13 cellular contexts compared by ENCODE assay signal in the genomic region with DNA sequence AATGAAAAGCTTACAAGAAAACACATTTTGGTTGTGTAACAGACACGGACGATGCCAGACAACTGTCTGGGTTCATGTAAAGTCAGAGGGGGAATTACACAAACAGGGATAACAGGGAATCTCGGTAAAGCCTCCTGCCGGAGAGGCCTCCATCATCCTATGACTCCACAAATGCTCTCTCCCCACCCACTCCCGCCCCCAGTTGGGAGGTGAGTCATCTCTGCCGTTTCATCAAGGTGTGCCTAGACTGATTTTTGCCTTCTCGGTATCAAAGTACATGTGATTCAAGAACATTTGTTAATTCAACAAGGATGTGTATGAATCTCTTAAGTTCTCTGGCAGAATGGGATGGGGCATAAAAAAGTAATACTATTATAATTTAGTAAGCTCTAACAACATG.
DNase-seq lines count a peak whose midpoint lies in the region; ATAC-seq and TF ChIP-seq lines count a peak whose summit lies in the region.
"Had no signal": no experiment of that assay in that cellular context is flagged by ENCODE, and none has a peak within 500 bp of the region (broad histone marks: within the 10 kb centered on the region; RNA-seq: fewer than 3 reads in every experiment).

No MANE protein-coding gene starts in this region.

- no peak for TF ChIP-seq CTCF in smooth muscle cell (IDR thresholded peaks at IDR 0.05; ENCODE audit: borderline replicate concordance, insufficient read depth, poor library complexity, severe bottlenecking)

- no peak overlapping the region for H3K4me2 ChIP-seq in smooth muscle cell

- peak; percentile 43 to 50 for ATAC-seq in CD4-positive, CD25-positive, alpha-beta regulatory T cell (ENCODE audit: low read depth in 2 of 2)
- ATAC-seq in T-helper 17 cell, result no peak
- ATAC-seq: SK-N-SH treated with all-trans-retinoic acid at 6 μM for 48 hours had no signal

- H3K4me3 ChIP-seq in CD4-positive, CD25-positive, alpha-beta regulatory T cell (ENCODE audit: low read depth, low read length), result peak overlapping the region; percentile 56
- H3K4me3 ChIP-seq in smooth muscle cell, result no peak overlapping the region
- H3K4me3 ChIP-seq: adrenal gland had no signal

- H3K27me3 Mint-ChIP-seq in CD4-positive, CD25-positive, alpha-beta regulatory T cell, result no peaks in the 10 kb centered on the region
- H3K27me3 Mint-ChIP-seq in T-helper 17 cell, result no peaks in the 10 kb centered on the region

- peaks cover 34% of the 10 kb centered on the region for H3K4me1 ChIP-seq in CD4-positive, CD25-positive, alpha-beta regulatory T cell (ENCODE audit: control insufficient read depth, insufficient read depth, low read length, poor library complexity, severe bottlenecking)
- H3K4me1 ChIP-seq in smooth muscle cell (ENCODE audit: low read depth), result no peaks in the 10 kb centered on the region
- H3K4me1 ChIP-seq: adrenal gland had no signal

- H3K4me1 Mint-ChIP-seq in CD4-positive, CD25-positive, alpha-beta regulatory T cell, result peaks cover 38 to 64% (median 45%) of the 10 kb centered on the region in 4 donors
- H3K4me1 Mint-ChIP-seq in T-helper 17 cell, result peaks cover 16% of the 10 kb centered on the region

- DNase-seq in CD4-positive, CD25-positive, alpha-beta regulatory T cell, result peak in 1 of 3 donors; percentile 51
- DNase-seq in T-helper 17 cell (no peak), smooth muscle cell (lab: John Stamatoyannopoulos, UW; ENCODE audit: unreplicated experiment) (no peak), COR-L47 (lab: John Stamatoyannopoulos, UW) (no peak), HT-29 (ENCODE audit: low spot score) (no peak), HuH-7.5 (ENCODE audit: low spot score) (no peak)
- peak; percentile 88 for DNase-seq in activated effector memory CD4-positive, alpha-beta T cell treated with anti-CD3 and anti-CD28 coated beads, Interleukin-2, amount 50 U/mL, for 16 hours
- DNase-seq in effector CD8-positive, alpha-beta T cell (lab: John Stamatoyannopoulos, UW), result no peak
- DNase-seq: adrenal gland, GOT3, NCI-H446, nephron progenitor cell had no signal

- H3K9me3 ChIP-seq in CD4-positive, CD25-positive, alpha-beta regulatory T cell (ENCODE audit: control insufficient read depth in 2 of 2, low read length in 2 of 2), result no peaks in the 10 kb centered on the region
- H3K9me3 ChIP-seq in T-helper 17 cell (ENCODE audit: control insufficient read depth, low read length, poor library complexity, severe bottlenecking), result no peaks in the 10 kb centered on the region
- H3K9me3 ChIP-seq in smooth muscle cell (replicated peaks; ENCODE audit: low read depth), result no peaks in the 10 kb centered on the region
- H3K9me3 ChIP-seq: adrenal gland had no signal

- H3K9me3 Mint-ChIP-seq in CD4-positive, CD25-positive, alpha-beta regulatory T cell, result peaks cover 0 to 6% (median 2%) of the 10 kb centered on the region in 7 donors

- peak overlapping the region; percentile 43 to 81 (median 70) for H3K27ac Mint-ChIP-seq in CD4-positive, CD25-positive, alpha-beta regulatory T cell
- peak overlapping the region; percentile 88 for H3K27ac Mint-ChIP-seq in T-helper 17 cell
- H3K27ac Mint-ChIP-seq: nephron progenitor cell had no signal

- no peaks in the 10 kb centered on the region for H3K79me2 ChIP-seq in smooth muscle cell (ENCODE audit: low read depth)

- H3K27me3 ChIP-seq in CD4-positive, CD25-positive, alpha-beta regulatory T cell (ENCODE audit: control insufficient read depth, insufficient read depth, low read length), result no peaks in the 10 kb centered on the region
- H3K27me3 ChIP-seq in smooth muscle cell (ENCODE audit: low read depth), result no peaks in the 10 kb centered on the region
- H3K27me3 ChIP-seq: adrenal gland had no signal

- H3K36me3 ChIP-seq in CD4-positive, CD25-positive, alpha-beta regulatory T cell (ENCODE audit: control insufficient read depth, insufficient read depth, low read length), result no peaks in the 10 kb centered on the region
- H3K36me3 ChIP-seq in smooth muscle cell (ENCODE audit: low read depth), result no peaks in the 10 kb centered on the region
- H3K36me3 ChIP-seq: adrenal gland had no signal

- H2AFZ ChIP-seq in smooth muscle cell (ENCODE audit: low read depth), result no peak overlapping the region

- H3K9ac ChIP-seq in smooth muscle cell (ENCODE audit: low read depth), result no peak overlapping the region

- H3K36me3 Mint-ChIP-seq in CD4-positive, CD25-positive, alpha-beta regulatory T cell, result peaks cover 7% of the 10 kb centered on the region
- no peaks in the 10 kb centered on the region for H3K36me3 Mint-ChIP-seq in T-helper 17 cell (ENCODE audit: low read depth)

- no peaks in the 10 kb centered on the region for H3F3A ChIP-seq in smooth muscle cell (ENCODE audit: low read depth)

- 48% methylated on average over 7 of the region's 7 CpGs for WGBS in smooth muscle cell (ENCODE audit: low lambda C conversion rate)

- H4K20me1 ChIP-seq in smooth muscle cell (ENCODE audit: low read depth), result no peaks in the 10 kb centered on the region

- peak overlapping the region in 3 of 4 donors; percentile 55 to 79 (median 56) for H3K4me3 Mint-ChIP-seq in CD4-positive, CD25-positive, alpha-beta regulatory T cell
- H3K4me3 Mint-ChIP-seq in T-helper 17 cell, result no peak overlapping the region
- H3K4me3 Mint-ChIP-seq: nephron progenitor cell had no signal

- H3K27ac ChIP-seq in CD4-positive, CD25-positive, alpha-beta regulatory T cell (ENCODE audit: insufficient read depth, low read length, poor library complexity, severe bottlenecking), result peak overlapping the region; percentile 42
- H3K27ac ChIP-seq in smooth muscle cell (ENCODE audit: low read depth), result peak overlapping the region; percentile 54
- H3K27ac ChIP-seq: adrenal gland had no signal
